2 cellular contexts compared by ENCODE assay signal in genomic region chr9:92001948-92002347, GRCh38. TPM values are rescaled to one million over a fixed set of nuclear protein-coding genes. Genes with fewer than 3 reads are reported as not detected.
"Had no signal": no experiment of that assay in that cellular context is flagged by ENCODE, and none has a peak within 500 bp of the region (broad histone marks: within the 10 kb centered on the region; RNA-seq: fewer than 3 reads in every experiment).

No MANE protein-coding gene starts in this region.

RNA-seq across cellular contexts. Expression of gene ROR2, which starts 51.9 kb away (rescaled TPM):
- total RNA-seq: HepG2 had no signal
- polyA plus RNA-seq: HepG2, IgD-negative memory B cell had no signal
